ENCODE assay signal across 8 cellular contexts in genomic region chr7:116499168-116500070, GRCh38. TPM values are rescaled to one million over a fixed set of nuclear protein-coding genes. Genes with fewer than 3 reads are reported as not detected.
DNase-seq lines count a peak whose midpoint lies in the region; ATAC-seq and TF ChIP-seq lines count a peak whose summit lies in the region.

CAV2 (plus strand) TSS chr7:116499738; CDS start chr7:116499782, 44 bp downstream.

- POLR2A ChIA-PET in A673 (lab: Charles Lee; ENCODE audit: low non-redundant PET) = interaction anchor here (0.5 to 1.0 kb wide), 5 partner anchors 8 to 267 kb away, joined by 3 to 6 read pairs (median 3); no protein-coding TSS in a partner anchor
- POLR2A ChIA-PET in naive thymus-derived CD8-positive, alpha-beta T cell (lab: Charles Lee) = no interaction called here

- intact Hi-C loops in A673 (cut with micrococcal nuclease; ENCODE audit: unreplicated experiment) = loop anchor here (2.0 kb wide), 3 partner anchors 27 to 241 kb away; no protein-coding TSS in a partner anchor

- CTCF ChIA-PET in A673 (lab: Charles Lee) = no interaction called here

- peak within 1 kb of the TSS; percentile 98 for H3K27ac ChIP-seq in A673 (ENCODE audit: low read depth, low read length, poor library complexity, severe bottlenecking)
- H3K27ac ChIP-seq in HUES6 (ENCODE audit: low read depth, low read length) = peak within 1 kb of the TSS; percentile 51; the same call in 1 of the 2 replicates

- no peak within 1 kb of the TSS for H3K27ac Mint-ChIP-seq in activated T-cell treated with anti-CD3 and anti-CD28 coated beads, Interleukin-2, amount 50 U/mL, for 24 hours
- no peak within 1 kb of the TSS for H3K27ac Mint-ChIP-seq in naive thymus-derived CD8-positive, alpha-beta T cell

- DNase-seq in A673 (ENCODE audit: low spot score) (peak; percentile 93), fibroblast of the aortic adventitia (ENCODE audit: low read depth) (peak; percentile 39), GM19240 (ENCODE audit: insufficient read length, low spot score) (no peak), NCI-H187 treated with DMSO at 0.1 percent for 48 hours (lab: John Stamatoyannopoulos, UW) (no peak)
- peak; percentile 45 for DNase-seq in activated T-cell treated with anti-CD3 and anti-CD28 coated beads, Interleukin-2, amount 50 U/mL, for 24 hours
- peak in 3 of 10 donors; percentile 1 to 9 (median 7) for DNase-seq in naive thymus-derived CD8-positive, alpha-beta T cell

- peak; percentile 49 for ATAC-seq in GM18502 (IDR thresholded peaks at IDR 0.05; ENCODE audit: poor library complexity, unreplicated experiment)
- ATAC-seq in naive thymus-derived CD8-positive, alpha-beta T cell = peak; percentile 24 to 47

- no TSS peak for BruUV-seq in A673 (replicated peaks; lab: Mats Ljungman, UMichigan)

- H3K4me1 ChIP-seq in A673 (ENCODE audit: insufficient read depth, low read length, poor library complexity, severe bottlenecking) (peaks cover 26% of the 10 kb centered on the region), HUES6 (ENCODE audit: control insufficient read depth, insufficient read depth, low read length) (peaks cover 22% of the 10 kb centered on the region)

- H3K4me3 ChIP-seq in A673 (ENCODE audit: low read depth, low read length, poor library complexity, severe bottlenecking) (peak within 1 kb of the TSS; percentile 65), HUES6 (ENCODE audit: low read depth, low read length) (peak within 1 kb of the TSS; percentile 75), fibroblast of the aortic adventitia (ENCODE audit: low read depth, low read length) (peak within 1 kb of the TSS; percentile 81)

- peak within 1 kb of the TSS; percentile 74 for H3K9ac ChIP-seq in HUES6 (ENCODE audit: low read length)

- no peaks in the 10 kb centered on the region for H3K36me3 Mint-ChIP-seq in activated T-cell treated with anti-CD3 and anti-CD28 coated beads, Interleukin-2, amount 50 U/mL, for 24 hours (ENCODE audit: low read depth)
- peaks cover 0 to 4% (median 0%) of the 10 kb centered on the region in 3 donors for H3K36me3 Mint-ChIP-seq in naive thymus-derived CD8-positive, alpha-beta T cell

- H3K36me3 ChIP-seq in A673 (ENCODE audit: insufficient read depth, low read length, poor library complexity, severe bottlenecking) (peaks cover 40% of the 10 kb centered on the region), HUES6 (ENCODE audit: control insufficient read depth, insufficient read depth, low read length) (no peaks in the 10 kb centered on the region)

- no peaks in the 10 kb centered on the region for H3K27me3 ChIP-seq in A673 (replicated peaks; ENCODE audit: insufficient read depth, low read depth, low read length, poor library complexity)
- peaks cover 25% of the 10 kb centered on the region for H3K27me3 ChIP-seq in HUES6 (ENCODE audit: control insufficient read depth, insufficient read depth, low read length)

- peak within 1 kb of the TSS; percentile 59 for H3K4me3 Mint-ChIP-seq in activated T-cell treated with anti-CD3 and anti-CD28 coated beads, Interleukin-2, amount 50 U/mL, for 24 hours
- peak within 1 kb of the TSS; percentile 56 to 78 (median 73) for H3K4me3 Mint-ChIP-seq in naive thymus-derived CD8-positive, alpha-beta T cell

- H3K4me1 Mint-ChIP-seq in activated T-cell treated with anti-CD3 and anti-CD28 coated beads, Interleukin-2, amount 50 U/mL, for 24 hours (ENCODE audit: low read depth) = peaks cover 12% of the 10 kb centered on the region
- peaks cover 8 to 12% (median 12%) of the 10 kb centered on the region in 4 donors for H3K4me1 Mint-ChIP-seq in naive thymus-derived CD8-positive, alpha-beta T cell

- no peaks in the 10 kb centered on the region for H3K9me3 Mint-ChIP-seq in activated T-cell treated with anti-CD3 and anti-CD28 coated beads, Interleukin-2, amount 50 U/mL, for 24 hours
- peaks cover 0 to 3% (median 0%) of the 10 kb centered on the region in 9 donors for H3K9me3 Mint-ChIP-seq in naive thymus-derived CD8-positive, alpha-beta T cell

- H3K27me3 Mint-ChIP-seq in activated T-cell treated with anti-CD3 and anti-CD28 coated beads, Interleukin-2, amount 50 U/mL, for 24 hours = peaks cover 66% of the 10 kb centered on the region
- peaks cover 30 to 59% (median 39%) of the 10 kb centered on the region in 5 donors for H3K27me3 Mint-ChIP-seq in naive thymus-derived CD8-positive, alpha-beta T cell

- H3K9me3 ChIP-seq in A673 (ENCODE audit: low read depth, low read length, poor library complexity, severe bottlenecking) (peaks cover 5% of the 10 kb centered on the region), HUES6 (ENCODE audit: control insufficient read depth, insufficient read depth, low read depth, low read length) (peaks cover 2% of the 10 kb centered on the region; the same call in 1 of the 2 replicates)

- no peak for TF ChIP-seq CTCF in A673 (conservative IDR thresholded peaks at IDR 0.05; ENCODE audit: low read depth, low read length)
- no peak for TF ChIP-seq CTCF in fibroblast of the aortic adventitia (IDR thresholded peaks at IDR 0.05; ENCODE audit: insufficient read depth, low read length)

RNA-seq across cellular contexts. Expression of gene CAV2, which starts in this region (rescaled TPM):
- total RNA-seq in A673 (2021) = 265 and 286 TPM in 2 replicates
- 51.2 and 113 TPM in 2 replicates for total RNA-seq in fibroblast of the aortic adventitia (ENCODE audit: low replicate concordance)
- total RNA-seq in naive thymus-derived CD8-positive, alpha-beta T cell = not detected
- not detected for polyA plus RNA-seq in naive thymus-derived CD8-positive, alpha-beta T cell

Comparison
In these comparisons a context has a peak if more than half of its experiments do, and no peak if none do; other contexts are left out.
1. RNA of gene CAV2 (total RNA-seq): 265 to 286 TPM in A673 and 51.2 to 113 TPM in fibroblast of the aortic adventitia; not detected in naive thymus-derived CD8-positive, alpha-beta T cell; every median in the first group is over 10 times any median in the second.
2. Peak in ATAC-seq in naive thymus-derived CD8-positive, alpha-beta T cell; RNA of the gene not detected or under 1 TPM.
3. DNase-seq: peak in A673 (single experiment), activated T-cell treated with anti-CD3 and anti-CD28 coated beads, Interleukin-2, amount 50 U/mL, for 24 hours (single experiment) and fibroblast of the aortic adventitia (single experiment); none in GM19240 (single experiment) and NCI-H187 treated with DMSO at 0.1 percent for 48 hours (single experiment).
4. Peak in every context shown above with its lines, with median percentiles within 50 percentile points of each other: H3K4me3 ChIP-seq.